13 cellular contexts compared by ENCODE assay signal in genomic region chr6:14035448-14035847, GRCh38.
DNase-seq lines count a peak whose midpoint lies in the region; ATAC-seq, FAIRE-seq and TF ChIP-seq lines count a peak whose summit lies in the region.
"Had no signal": no experiment of that assay in that cellular context is flagged by ENCODE, and none has a peak within 500 bp of the region (broad histone marks: within the 10 kb centered on the region; RNA-seq: fewer than 3 reads in every experiment).

No MANE protein-coding gene starts in this region.

- H3K4me3 ChIP-seq in HepG2 (replicated peaks in 1 of 3; ENCODE audit: insufficient read depth in 1 of 3, low read depth in 2 of 3, low read length in 3 of 3) (no peak overlapping the region), right lobe of liver (no peak overlapping the region), astrocyte of the cerebellum (ENCODE audit: low read depth, low read length) (no peak overlapping the region), colonic mucosa (no peak overlapping the region)
- H3K4me3 ChIP-seq: BLaER1, sigmoid colon had no signal

- H3K36me3 ChIP-seq in HepG2 (replicated peaks in 1 of 2; ENCODE audit: control insufficient read depth in 1 of 2, insufficient read depth in 2 of 2, low read length in 2 of 2) (no peaks in the 10 kb centered on the region), right lobe of liver (no peaks in the 10 kb centered on the region), colonic mucosa (no peaks in the 10 kb centered on the region)
- H3K36me3 ChIP-seq: BLaER1, sigmoid colon had no signal

- CTCF ChIA-PET in HepG2 (lab: Yijun Ruan, JAX; ENCODE audit: low intra/inter-chr PET ratio, low total read pairs): no interaction called here

- no peak for TF ChIP-seq RAD21 in HepG2 (CRISPR knock-in tag; IDR thresholded peaks at IDR 0.05)

- H3K27me3 ChIP-seq in HepG2 (ENCODE audit: control insufficient read depth in 1 of 2, insufficient read depth in 2 of 2, low read length in 2 of 2): peaks cover 0 to 46% of the 10 kb centered on the region in 2 experiments; a peak in 3 of 5 replicates
- no peaks in the 10 kb centered on the region for H3K27me3 ChIP-seq in right lobe of liver
- H3K27me3 ChIP-seq in colonic mucosa: no peaks in the 10 kb centered on the region
- H3K27me3 ChIP-seq: BLaER1, sigmoid colon had no signal

- no peak for TF ChIP-seq POLR2A in HepG2 (IDR thresholded peaks at IDR 0.05; ENCODE audit: insufficient read depth in 1 of 2, low read depth in 2 of 2, low read length in 2 of 2)
- TF ChIP-seq POLR2A in right lobe of liver (IDR thresholded peaks at IDR 0.05): no peak

- no peaks in the 10 kb centered on the region for H4K20me1 ChIP-seq in HepG2 (ENCODE audit: insufficient read depth, low read length)
- H4K20me1 ChIP-seq: BLaER1 had no signal

- H3K9ac ChIP-seq in HepG2 (ENCODE audit: insufficient read depth, low read depth, low read length) (no peak overlapping the region), colonic mucosa (ENCODE audit: low read depth in 2 of 2, low read length in 2 of 2) (no peak overlapping the region)
- H3K9ac ChIP-seq: BLaER1 had no signal

- H3K4me2 ChIP-seq in HepG2 (ENCODE audit: low read depth, low read length): no peak overlapping the region
- H3K4me2 ChIP-seq: BLaER1 had no signal

- TF ChIP-seq EP300 in HepG2 (IDR thresholded peaks at IDR 0.05; ENCODE audit: low read depth in 2 of 2, low read length in 2 of 2) (no peak), HepG2 (CRISPR knock-in tag; IDR thresholded peaks at IDR 0.05; ENCODE audit: borderline replicate concordance) (no peak)

- DNase-seq in HepG2 (ENCODE audit: low spot score): no peak
- DNase-seq in right lobe of liver: no peak
- DNase-seq in astrocyte of the cerebellum (ENCODE audit: low read depth): peak; percentile 96
- DNase-seq in iPS-NIHi7 (ENCODE audit: extremely low spot score): peak; percentile 70
- DNase-seq in HPDE6-E6E7 (ENCODE audit: extremely low spot score): no peak
- DNase-seq in colonic mucosa: no peak
- no peak for DNase-seq in T-helper 9 cell
- DNase-seq: NCI-H2171, sigmoid colon, T-cell had no signal

- POLR2A ChIA-PET in HepG2 (lab: Yijun Ruan, JAX): no interaction called here

- no peak overlapping the region for H2AFZ ChIP-seq in HepG2 (ENCODE audit: low read length)

- no peak for TF ChIP-seq CTCF in HepG2 (CRISPR knock-in tag; IDR thresholded peaks at IDR 0.05)
- no peak for TF ChIP-seq CTCF in right lobe of liver (IDR thresholded peaks at IDR 0.05)
- no peak for TF ChIP-seq CTCF in astrocyte of the cerebellum (IDR thresholded peaks at IDR 0.05; ENCODE audit: low read depth, low read length, missing control alignments)
- no peak for TF ChIP-seq CTCF in colonic mucosa (IDR thresholded peaks at IDR 0.05)

- H3K9me3 ChIP-seq in HepG2 (ENCODE audit: low read length) (no peaks in the 10 kb centered on the region), right lobe of liver (no peaks in the 10 kb centered on the region), colonic mucosa (no peaks in the 10 kb centered on the region)
- H3K9me3 ChIP-seq: BLaER1, sigmoid colon had no signal

- no peak for FAIRE-seq in HepG2 (lab: Jason Lieb, UNC)
- FAIRE-seq: colon had no signal

- H3K27ac ChIP-seq in HepG2 (ENCODE audit: extremely low read length, insufficient read depth, low read length): no peak overlapping the region
- H3K27ac ChIP-seq in right lobe of liver: no peak overlapping the region
- H3K27ac ChIP-seq in colonic mucosa: no peak overlapping the region
- H3K27ac ChIP-seq: BLaER1, sigmoid colon had no signal

- intact Hi-C loops in HepG2 (cut with micrococcal nuclease; ENCODE audit: unreplicated experiment) (no loop called here), right lobe of liver (cut with DNase I) (no loop called here), colonic mucosa (cut with DNase I) (no loop called here)

- no TSS peak for BruUV-seq in HepG2 (replicated peaks; lab: Mats Ljungman, UMichigan)

- in situ Hi-C loops in HepG2 (cut with HindIII; ENCODE audit: extremely low pct_ligation_motif_present, low pct_unique_long_range_greater_than_20kb) (no loop called here), astrocyte of the cerebellum (cut with HindIII; ENCODE audit: low sequenced_read_pairs) (no loop called here)

- 12% methylated on average over 5 of the region's 5 CpGs for WGBS in HepG2 (ENCODE audit: low lambda C conversion rate)
- 43% methylated on average over 5 of the region's 5 CpGs for WGBS in right lobe of liver (ENCODE audit: insufficient coverage, low coverage, low lambda C conversion rate, missing lambda C conversion rate)

- H3K4me1 ChIP-seq in HepG2 (ENCODE audit: insufficient read depth, low read length) (no peaks in the 10 kb centered on the region), right lobe of liver (no peaks in the 10 kb centered on the region), colonic mucosa (no peaks in the 10 kb centered on the region)

- no peak for ATAC-seq in HepG2
- ATAC-seq in right lobe of liver: no peak
- ATAC-seq in GM21447 (IDR thresholded peaks at IDR 0.05; ENCODE audit: unreplicated experiment): no peak
- ATAC-seq: T-cell had no signal

- H3K79me2 ChIP-seq in HepG2 (ENCODE audit: insufficient read depth, low read length): no peaks in the 10 kb centered on the region

TF ChIP-seq in HepG2, 621 proteins besides CTCF, POLR2A, EP300 and RAD21:
- no peak for TF ChIP-seq DR1 (CRISPR knock-in tag; IDR thresholded peaks at IDR 0.05)
- peak; percentile 42; the same call in 1 of the 2 replicates for TF ChIP-seq MNT (IDR thresholded peaks at IDR 0.05)
- TF ChIP-seq ZNF260 (CRISPR knock-in tag; IDR thresholded peaks at IDR 0.05; ENCODE audit: borderline replicate concordance, low read depth): no peak
- TF ChIP-seq, protein P1, sequence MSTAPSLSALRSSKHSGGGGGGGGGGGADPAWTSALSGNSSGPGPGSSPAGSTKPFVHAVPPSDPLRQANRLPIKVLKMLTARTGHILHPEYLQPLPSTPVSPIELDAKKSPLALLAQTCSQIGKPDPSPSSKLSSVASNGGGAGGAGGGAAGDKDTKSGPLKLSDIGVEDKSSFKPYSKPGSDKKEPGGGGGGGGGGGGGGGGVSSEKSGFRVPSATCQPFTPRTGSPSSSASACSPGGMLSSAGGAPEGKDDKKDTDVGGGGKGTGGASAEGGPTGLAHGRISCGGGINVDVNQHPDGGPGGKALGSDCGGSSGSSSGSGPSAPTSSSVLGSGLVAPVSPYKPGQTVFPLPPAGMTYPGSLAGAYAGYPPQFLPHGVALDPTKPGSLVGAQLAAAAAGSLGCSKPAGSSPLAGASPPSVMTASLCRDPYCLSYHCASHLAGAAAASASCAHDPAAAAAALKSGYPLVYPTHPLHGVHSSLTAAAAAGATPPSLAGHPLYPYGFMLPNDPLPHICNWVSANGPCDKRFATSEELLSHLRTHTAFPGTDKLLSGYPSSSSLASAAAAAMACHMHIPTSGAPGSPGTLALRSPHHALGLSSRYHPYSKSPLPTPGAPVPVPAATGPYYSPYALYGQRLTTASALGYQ (CRISPR knock-in tag; IDR thresholded peaks at IDR 0.05): no peak
- TF ChIP-seq GLMP (CRISPR knock-in tag; IDR thresholded peaks at IDR 0.05; ENCODE audit: borderline replicate concordance): no peak

Comparison
In these comparisons a context has a peak if more than half of its experiments do, and no peak if none do; other contexts are left out.
1. DNase-seq: peak in astrocyte of the cerebellum (single experiment) and iPS-NIHi7 (single experiment); none in HepG2 (single experiment), right lobe of liver (0 of 3), HPDE6-E6E7 (single experiment), colonic mucosa (single experiment) and T-helper 9 cell (single experiment).